1 cellular context compared by ENCODE assay signal in genomic region chr2:173126819-173127218, GRCh38.
A peak's percentile ranks its signal among the peaks of the same experiment; 100 is the strongest.
TF ChIP-seq lines count a peak whose summit lies in the region.

No MANE protein-coding gene starts in this region.

TF ChIP-seq in K562, 482 proteins besides CTCF, POLR2A, EP300 and RAD21:
- 0 out of 2 replicates have a peak, but pooled peaks have one; percentile 29 for TF ChIP-seq GABPA (tag; conservative IDR thresholded peaks at IDR 0.05; ENCODE audit: low read depth)
- TF ChIP-seq ESRRA (IDR thresholded peaks at IDR 0.05; ENCODE audit: borderline replicate concordance, low read depth), result peak; percentile 79; the same call in 1 of the 2 replicates
- TF ChIP-seq HMG20B (CRISPR knock-in tag; IDR thresholded peaks at IDR 0.05), result no peak
